ENCODE assay signal across 8 cellular contexts in the genomic region with DNA sequence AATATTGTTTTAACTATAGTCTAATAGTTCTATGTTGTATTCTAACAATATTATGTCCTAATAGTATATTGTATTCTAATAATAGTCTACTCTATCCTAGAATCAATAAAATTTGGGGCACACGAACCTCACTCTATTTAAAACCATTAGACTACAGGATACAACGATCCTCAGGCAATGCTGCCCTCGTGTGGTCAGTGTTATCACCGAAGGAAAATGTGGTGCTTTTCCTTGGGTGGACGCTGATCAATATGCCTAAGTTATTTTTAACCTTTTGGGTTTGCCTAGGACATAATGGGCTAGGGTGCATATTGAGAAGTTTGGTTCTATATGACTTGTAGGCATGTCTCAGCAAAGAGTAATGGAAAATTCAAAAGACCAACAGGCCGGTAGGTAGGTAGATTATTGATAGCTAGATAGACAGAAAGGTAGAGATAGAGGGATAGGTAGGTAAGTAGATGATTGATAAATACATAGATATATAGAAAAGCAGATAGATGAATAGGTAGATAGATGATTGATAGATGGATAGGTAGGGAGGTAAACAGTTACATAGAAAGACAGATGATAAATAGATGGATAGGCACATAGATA.
DNase-seq lines count a peak whose midpoint lies in the region; ATAC-seq and TF ChIP-seq lines count a peak whose summit lies in the region.

No MANE protein-coding gene starts in this region.

- no peak overlapping the region for H3K27ac Mint-ChIP-seq in activated CD8-positive, alpha-beta memory T cell treated with anti-CD3 and anti-CD28 coated beads, Interleukin-2, amount 10 ng/mL, durations not matched to agents 7 days and 5 days
- no peak overlapping the region for H3K27ac Mint-ChIP-seq in progenitor cell of endocrine pancreas

- DNase-seq in ELF-1 (ENCODE audit: low read depth, low spot score), result peak; percentile 30
- peak; percentile 42 for DNase-seq in NCI-H2107 treated with DMSO at 0.1 percent for 48 hours (lab: John Stamatoyannopoulos, UW; ENCODE audit: unreplicated experiment)
- peak; percentile 40 for DNase-seq in activated CD8-positive, alpha-beta memory T cell treated with anti-CD3 and anti-CD28 coated beads, Interleukin-2, amount 10 ng/mL, durations not matched to agents 7 days and 5 days
- DNase-seq in fibroblast of the conjunctiva (ENCODE audit: low read depth), result peak; percentile 34
- DNase-seq in progenitor cell of endocrine pancreas (ENCODE audit: low spot score, unreplicated experiment), result peak; percentile 53
- DNase-seq in posterior vena cava (ENCODE audit: low spot score), result no peak

- ATAC-seq in GM21526 (IDR thresholded peaks at IDR 0.05; ENCODE audit: low FRiP score, unreplicated experiment) (peak; percentile 85), HG03039 (IDR thresholded peaks at IDR 0.05; ENCODE audit: unreplicated experiment) (no peak)
- ATAC-seq in activated CD8-positive, alpha-beta memory T cell treated with anti-CD3 and anti-CD28 coated beads, Interleukin-2, amount 10 ng/mL, durations not matched to agents 7 days and 5 days, result no peak

- H3K9me3 Mint-ChIP-seq in activated CD8-positive, alpha-beta memory T cell treated with anti-CD3 and anti-CD28 coated beads, Interleukin-2, amount 10 ng/mL, durations not matched to agents 7 days and 5 days (ENCODE audit: low read depth), result no peaks in the 10 kb centered on the region
- H3K9me3 Mint-ChIP-seq in progenitor cell of endocrine pancreas (ENCODE audit: low read depth), result peaks cover under 1% of the 10 kb centered on the region

- no peaks in the 10 kb centered on the region for H3K4me1 Mint-ChIP-seq in activated CD8-positive, alpha-beta memory T cell treated with anti-CD3 and anti-CD28 coated beads, Interleukin-2, amount 10 ng/mL, durations not matched to agents 7 days and 5 days
- no peaks in the 10 kb centered on the region for H3K4me1 Mint-ChIP-seq in progenitor cell of endocrine pancreas (ENCODE audit: low read depth)

- TF ChIP-seq CTCF in progenitor cell of endocrine pancreas (IDR thresholded peaks at IDR 0.05; ENCODE audit: unreplicated experiment), result peak; percentile 95

- H3K27me3 Mint-ChIP-seq in activated CD8-positive, alpha-beta memory T cell treated with anti-CD3 and anti-CD28 coated beads, Interleukin-2, amount 10 ng/mL, durations not matched to agents 7 days and 5 days, result no peaks in the 10 kb centered on the region
- H3K27me3 Mint-ChIP-seq in progenitor cell of endocrine pancreas, result no peaks in the 10 kb centered on the region

- intact Hi-C loops in posterior vena cava (cut with DNase I), result no loop called here

- CTCF ChIA-PET in activated CD8-positive, alpha-beta memory T cell treated with anti-CD3 and anti-CD28 coated beads, Interleukin-2, amount 10 ng/mL, durations not matched to agents 7 days and 5 days (lab: Charles Lee), result no interaction called here

- H3K4me3 Mint-ChIP-seq in activated CD8-positive, alpha-beta memory T cell treated with anti-CD3 and anti-CD28 coated beads, Interleukin-2, amount 10 ng/mL, durations not matched to agents 7 days and 5 days, result no peak overlapping the region
- no peak overlapping the region for H3K4me3 Mint-ChIP-seq in progenitor cell of endocrine pancreas (ENCODE audit: low read depth)

- H3K36me3 Mint-ChIP-seq in activated CD8-positive, alpha-beta memory T cell treated with anti-CD3 and anti-CD28 coated beads, Interleukin-2, amount 10 ng/mL, durations not matched to agents 7 days and 5 days, result peaks cover 12% of the 10 kb centered on the region
- H3K36me3 Mint-ChIP-seq in progenitor cell of endocrine pancreas (ENCODE audit: insufficient read depth), result peaks cover 16% of the 10 kb centered on the region
